In the genomic region with DNA sequence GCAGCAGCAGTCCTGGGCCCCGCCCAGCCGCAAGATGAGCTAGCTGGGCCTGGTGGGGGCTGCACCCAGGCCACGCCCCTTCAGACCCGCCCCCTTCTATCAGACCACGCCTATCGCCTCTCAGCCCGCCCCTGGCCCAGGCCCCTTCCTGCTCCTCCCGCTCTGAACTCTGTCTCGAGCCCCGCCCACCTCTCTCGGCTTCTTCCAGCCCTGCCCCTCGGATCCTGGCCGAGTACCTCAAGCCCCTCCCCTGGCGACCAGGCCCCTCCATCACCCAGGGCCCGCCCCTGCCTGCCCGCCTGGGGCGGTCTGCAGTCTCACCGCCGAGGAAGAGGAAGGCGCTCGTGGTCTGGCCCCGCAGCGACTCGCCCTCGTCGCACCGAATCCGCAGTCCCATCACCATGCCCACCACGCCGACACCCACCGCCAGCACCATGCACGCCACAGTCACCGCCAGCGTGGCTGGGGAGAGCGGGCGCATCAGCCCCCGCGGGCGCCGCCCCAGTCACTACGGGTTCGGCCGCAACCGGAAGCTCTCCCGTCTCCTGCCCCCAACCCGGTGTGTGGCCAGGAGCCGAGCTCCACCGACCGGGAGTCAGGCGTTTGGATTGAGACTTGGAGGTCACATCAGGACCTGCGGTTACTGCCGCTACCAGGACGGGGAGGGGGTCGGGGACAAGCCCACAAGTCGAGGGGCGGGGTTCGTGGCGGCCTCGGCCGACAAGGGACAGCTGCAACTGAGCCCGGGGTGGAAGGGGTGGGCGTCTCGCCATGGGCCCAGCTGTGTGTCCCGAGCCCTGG, we compare ENCODE assay signal across 2 cellular contexts.
TF ChIP-seq lines count a peak whose summit lies in the region.

No MANE protein-coding gene starts in this region.

TF ChIP-seq in HEK293, 187 proteins besides CTCF, POLR2A, EP300 and RAD21 (continued from another document and continues in another):
- TF ChIP-seq ZNF426 (tag by site-specific recombination; IDR thresholded peaks at IDR 0.05), result no peak
- peak; percentile 90 for TF ChIP-seq GLIS2 (tag by site-specific recombination; IDR thresholded peaks at IDR 0.05)
- TF ChIP-seq ZNF221 (tag by site-specific recombination; IDR thresholded peaks at IDR 0.05; ENCODE audit: borderline replicate concordance), result no peak
- TF ChIP-seq ZNF175 (tag by site-specific recombination; IDR thresholded peaks at IDR 0.05), result no peak
- TF ChIP-seq ZNF510 (tag by site-specific recombination; IDR thresholded peaks at IDR 0.05; ENCODE audit: insufficient replicate concordance), result no peak
- peak; percentile 72; the same call in 1 of the 2 replicates for TF ChIP-seq GLI4 (tag by site-specific recombination; IDR thresholded peaks at IDR 0.05)
- no peak for TF ChIP-seq ZNF354C (tag by site-specific recombination; IDR thresholded peaks at IDR 0.05; ENCODE audit: borderline replicate concordance, low read depth)
- no peak for TF ChIP-seq BCL11B (tag by site-specific recombination; IDR thresholded peaks at IDR 0.05; ENCODE audit: low read depth)
- TF ChIP-seq SP2 (tag by site-specific recombination; IDR thresholded peaks at IDR 0.05), result peak; percentile 97
- TF ChIP-seq, protein P1, sequence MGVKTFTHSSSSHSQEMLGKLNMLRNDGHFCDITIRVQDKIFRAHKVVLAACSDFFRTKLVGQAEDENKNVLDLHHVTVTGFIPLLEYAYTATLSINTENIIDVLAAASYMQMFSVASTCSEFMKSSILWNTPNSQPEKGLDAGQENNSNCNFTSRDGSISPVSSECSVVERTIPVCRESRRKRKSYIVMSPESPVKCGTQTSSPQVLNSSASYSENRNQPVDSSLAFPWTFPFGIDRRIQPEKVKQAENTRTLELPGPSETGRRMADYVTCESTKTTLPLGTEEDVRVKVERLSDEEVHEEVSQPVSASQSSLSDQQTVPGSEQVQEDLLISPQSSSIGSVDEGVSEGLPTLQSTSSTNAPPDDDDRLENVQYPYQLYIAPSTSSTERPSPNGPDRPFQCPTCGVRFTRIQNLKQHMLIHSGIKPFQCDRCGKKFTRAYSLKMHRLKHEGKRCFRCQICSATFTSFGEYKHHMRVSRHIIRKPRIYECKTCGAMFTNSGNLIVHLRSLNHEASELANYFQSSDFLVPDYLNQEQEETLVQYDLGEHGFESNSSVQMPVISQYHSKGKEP (tag by site-specific recombination; IDR thresholded peaks at IDR 0.05), result no peak
- TF ChIP-seq, protein P2, sequence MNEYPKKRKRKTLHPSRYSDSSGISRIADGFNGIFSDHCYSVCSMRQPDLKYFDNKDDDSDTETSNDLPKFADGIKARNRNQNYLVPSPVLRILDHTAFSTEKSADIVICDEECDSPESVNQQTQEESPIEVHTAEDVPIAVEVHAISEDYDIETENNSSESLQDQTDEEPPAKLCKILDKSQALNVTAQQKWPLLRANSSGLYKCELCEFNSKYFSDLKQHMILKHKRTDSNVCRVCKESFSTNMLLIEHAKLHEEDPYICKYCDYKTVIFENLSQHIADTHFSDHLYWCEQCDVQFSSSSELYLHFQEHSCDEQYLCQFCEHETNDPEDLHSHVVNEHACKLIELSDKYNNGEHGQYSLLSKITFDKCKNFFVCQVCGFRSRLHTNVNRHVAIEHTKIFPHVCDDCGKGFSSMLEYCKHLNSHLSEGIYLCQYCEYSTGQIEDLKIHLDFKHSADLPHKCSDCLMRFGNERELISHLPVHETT (tag by site-specific recombination; IDR thresholded peaks at IDR 0.05), result no peak
- TF ChIP-seq HOXA7 (CRISPR knock-in tag; IDR thresholded peaks at IDR 0.05; ENCODE audit: borderline replicate concordance), result no peak
- no peak for TF ChIP-seq ZNF558 (tag by site-specific recombination; IDR thresholded peaks at IDR 0.05)
- no peak for TF ChIP-seq ZNF555 (tag by site-specific recombination; conservative IDR thresholded peaks at IDR 0.05)
- no peak for TF ChIP-seq ZNF707 (tag by site-specific recombination; IDR thresholded peaks at IDR 0.05)
- no peak for TF ChIP-seq ZNF248 (tag by site-specific recombination; IDR thresholded peaks at IDR 0.05)
- no peak for TF ChIP-seq REPIN1 (tag by site-specific recombination; IDR thresholded peaks at IDR 0.05; ENCODE audit: low read depth)
- no peak for TF ChIP-seq ZNF560 (tag by site-specific recombination; IDR thresholded peaks at IDR 0.05; ENCODE audit: borderline replicate concordance)
- TF ChIP-seq, protein P3, sequence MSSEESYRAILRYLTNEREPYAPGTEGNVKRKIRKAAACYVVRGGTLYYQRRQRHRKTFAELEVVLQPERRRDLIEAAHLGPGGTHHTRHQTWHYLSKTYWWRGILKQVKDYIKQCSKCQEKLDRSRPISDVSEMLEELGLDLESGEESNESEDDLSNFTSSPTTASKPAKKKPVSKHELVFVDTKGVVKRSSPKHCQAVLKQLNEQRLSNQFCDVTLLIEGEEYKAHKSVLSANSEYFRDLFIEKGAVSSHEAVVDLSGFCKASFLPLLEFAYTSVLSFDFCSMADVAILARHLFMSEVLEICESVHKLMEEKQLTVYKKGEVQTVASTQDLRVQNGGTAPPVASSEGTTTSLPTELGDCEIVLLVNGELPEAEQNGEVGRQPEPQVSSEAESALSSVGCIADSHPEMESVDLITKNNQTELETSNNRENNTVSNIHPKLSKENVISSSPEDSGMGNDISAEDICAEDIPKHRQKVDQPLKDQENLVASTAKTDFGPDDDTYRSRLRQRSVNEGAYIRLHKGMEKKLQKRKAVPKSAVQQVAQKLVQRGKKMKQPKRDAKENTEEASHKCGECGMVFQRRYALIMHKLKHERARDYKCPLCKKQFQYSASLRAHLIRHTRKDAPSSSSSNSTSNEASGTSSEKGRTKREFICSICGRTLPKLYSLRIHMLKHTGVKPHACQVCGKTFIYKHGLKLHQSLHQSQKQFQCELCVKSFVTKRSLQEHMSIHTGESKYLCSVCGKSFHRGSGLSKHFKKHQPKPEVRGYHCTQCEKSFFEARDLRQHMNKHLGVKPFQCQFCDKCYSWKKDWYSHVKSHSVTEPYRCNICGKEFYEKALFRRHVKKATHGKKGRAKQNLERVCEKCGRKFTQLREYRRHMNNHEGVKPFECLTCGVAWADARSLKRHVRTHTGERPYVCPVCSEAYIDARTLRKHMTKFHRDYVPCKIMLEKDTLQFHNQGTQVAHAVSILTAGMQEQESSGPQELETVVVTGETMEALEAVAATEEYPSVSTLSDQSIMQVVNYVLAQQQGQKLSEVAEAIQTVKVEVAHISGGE (tag by site-specific recombination; conservative IDR thresholded peaks at IDR 0.05; ENCODE audit: low read depth), result peak; percentile 57
- TF ChIP-seq, protein P4, sequence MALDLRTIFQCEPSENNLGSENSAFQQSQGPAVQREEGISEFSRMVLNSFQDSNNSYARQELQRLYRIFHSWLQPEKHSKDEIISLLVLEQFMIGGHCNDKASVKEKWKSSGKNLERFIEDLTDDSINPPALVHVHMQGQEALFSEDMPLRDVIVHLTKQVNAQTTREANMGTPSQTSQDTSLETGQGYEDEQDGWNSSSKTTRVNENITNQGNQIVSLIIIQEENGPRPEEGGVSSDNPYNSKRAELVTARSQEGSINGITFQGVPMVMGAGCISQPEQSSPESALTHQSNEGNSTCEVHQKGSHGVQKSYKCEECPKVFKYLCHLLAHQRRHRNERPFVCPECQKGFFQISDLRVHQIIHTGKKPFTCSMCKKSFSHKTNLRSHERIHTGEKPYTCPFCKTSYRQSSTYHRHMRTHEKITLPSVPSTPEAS (tag by site-specific recombination; IDR thresholded peaks at IDR 0.05), result no peak
- peak; percentile 61; the same call in 1 of the 2 replicates for TF ChIP-seq ZFP37 (tag by site-specific recombination; IDR thresholded peaks at IDR 0.05)
- TF ChIP-seq ZXDB (tag by site-specific recombination; IDR thresholded peaks at IDR 0.05), result peak; percentile 98

TF ChIP-seq in K562, 482 proteins besides CTCF, POLR2A, EP300 and RAD21 (continued from another document and continues in another):
- TF ChIP-seq, protein P5, sequence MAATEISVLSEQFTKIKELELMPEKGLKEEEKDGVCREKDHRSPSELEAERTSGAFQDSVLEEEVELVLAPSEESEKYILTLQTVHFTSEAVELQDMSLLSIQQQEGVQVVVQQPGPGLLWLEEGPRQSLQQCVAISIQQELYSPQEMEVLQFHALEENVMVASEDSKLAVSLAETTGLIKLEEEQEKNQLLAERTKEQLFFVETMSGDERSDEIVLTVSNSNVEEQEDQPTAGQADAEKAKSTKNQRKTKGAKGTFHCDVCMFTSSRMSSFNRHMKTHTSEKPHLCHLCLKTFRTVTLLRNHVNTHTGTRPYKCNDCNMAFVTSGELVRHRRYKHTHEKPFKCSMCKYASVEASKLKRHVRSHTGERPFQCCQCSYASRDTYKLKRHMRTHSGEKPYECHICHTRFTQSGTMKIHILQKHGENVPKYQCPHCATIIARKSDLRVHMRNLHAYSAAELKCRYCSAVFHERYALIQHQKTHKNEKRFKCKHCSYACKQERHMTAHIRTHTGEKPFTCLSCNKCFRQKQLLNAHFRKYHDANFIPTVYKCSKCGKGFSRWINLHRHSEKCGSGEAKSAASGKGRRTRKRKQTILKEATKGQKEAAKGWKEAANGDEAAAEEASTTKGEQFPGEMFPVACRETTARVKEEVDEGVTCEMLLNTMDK (IDR thresholded peaks at IDR 0.05; ENCODE audit: borderline replicate concordance, insufficient read depth, low read depth, low read length, poor library complexity, severe bottlenecking), result no peak
- TF ChIP-seq KLF10 (CRISPR knock-in tag; IDR thresholded peaks at IDR 0.05) (no peak), ZNF197 (CRISPR knock-in tag; IDR thresholded peaks at IDR 0.05; ENCODE audit: low read depth) (no peak), ZNF263 (CRISPR knock-in tag; IDR thresholded peaks at IDR 0.05; ENCODE audit: borderline replicate concordance) (0 out of 2 replicates have a peak, but pooled peaks have one; percentile 13), GATA2 (CRISPR knock-in tag; IDR thresholded peaks at IDR 0.05) (no peak), SRSF3 (IDR thresholded peaks at IDR 0.05; ENCODE audit: insufficient read depth, low read length) (no peak), TBP (optimal IDR thresholded peaks at IDR 0.05; ENCODE audit: low read depth, low read length) (peak; percentile 45), BACH1 (tag; IDR thresholded peaks at IDR 0.05) (no peak), PYGO2 (tag; IDR thresholded peaks at IDR 0.05) (no peak), FOXK2 (conservative IDR thresholded peaks at IDR 0.05 in 1 of 2, IDR thresholded peaks at IDR 0.05 in 1 of 2; ENCODE audit: low read depth in 2 of 2) (no peak), NCOA6 (IDR thresholded peaks at IDR 0.05) (no peak), FOS (IDR thresholded peaks at IDR 0.05; ENCODE audit: extremely low read depth, insufficient read length) (no peak), SMAD2 (IDR thresholded peaks at IDR 0.05; ENCODE audit: low read depth, low read length) (no peak), ILK (tag; IDR thresholded peaks at IDR 0.05; ENCODE audit: borderline replicate concordance, low read depth) (no peak), MEF2D (tag; conservative IDR thresholded peaks at IDR 0.05; ENCODE audit: low read depth) (no peak), JUN (IDR thresholded peaks at IDR 0.05; ENCODE audit: borderline replicate concordance, low read depth, low read length) (no peak), JUN (CRISPR knock-in tag; IDR thresholded peaks at IDR 0.05; ENCODE audit: borderline replicate concordance) (no peak; the same call in 1 of the 2 replicates)
- TF ChIP-seq, protein P6, sequence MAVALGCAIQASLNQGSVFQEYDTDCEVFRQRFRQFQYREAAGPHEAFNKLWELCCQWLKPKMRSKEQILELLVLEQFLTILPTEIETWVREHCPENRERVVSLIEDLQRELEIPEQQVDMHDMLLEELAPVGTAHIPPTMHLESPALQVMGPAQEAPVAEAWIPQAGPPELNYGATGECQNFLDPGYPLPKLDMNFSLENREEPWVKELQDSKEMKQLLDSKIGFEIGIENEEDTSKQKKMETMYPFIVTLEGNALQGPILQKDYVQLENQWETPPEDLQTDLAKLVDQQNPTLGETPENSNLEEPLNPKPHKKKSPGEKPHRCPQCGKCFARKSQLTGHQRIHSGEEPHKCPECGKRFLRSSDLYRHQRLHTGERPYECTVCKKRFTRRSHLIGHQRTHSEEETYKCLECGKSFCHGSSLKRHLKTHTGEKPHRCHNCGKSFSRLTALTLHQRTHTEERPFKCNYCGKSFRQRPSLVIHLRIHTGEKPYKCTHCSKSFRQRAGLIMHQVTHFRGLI (CRISPR knock-in tag; IDR thresholded peaks at IDR 0.05), result no peak
- TF ChIP-seq, protein P7, sequence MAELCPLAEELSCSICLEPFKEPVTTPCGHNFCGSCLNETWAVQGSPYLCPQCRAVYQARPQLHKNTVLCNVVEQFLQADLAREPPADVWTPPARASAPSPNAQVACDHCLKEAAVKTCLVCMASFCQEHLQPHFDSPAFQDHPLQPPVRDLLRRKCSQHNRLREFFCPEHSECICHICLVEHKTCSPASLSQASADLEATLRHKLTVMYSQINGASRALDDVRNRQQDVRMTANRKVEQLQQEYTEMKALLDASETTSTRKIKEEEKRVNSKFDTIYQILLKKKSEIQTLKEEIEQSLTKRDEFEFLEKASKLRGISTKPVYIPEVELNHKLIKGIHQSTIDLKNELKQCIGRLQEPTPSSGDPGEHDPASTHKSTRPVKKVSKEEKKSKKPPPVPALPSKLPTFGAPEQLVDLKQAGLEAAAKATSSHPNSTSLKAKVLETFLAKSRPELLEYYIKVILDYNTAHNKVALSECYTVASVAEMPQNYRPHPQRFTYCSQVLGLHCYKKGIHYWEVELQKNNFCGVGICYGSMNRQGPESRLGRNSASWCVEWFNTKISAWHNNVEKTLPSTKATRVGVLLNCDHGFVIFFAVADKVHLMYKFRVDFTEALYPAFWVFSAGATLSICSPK (IDR thresholded peaks at IDR 0.05; ENCODE audit: borderline replicate concordance), result no peak
- TF ChIP-seq, protein P8, sequence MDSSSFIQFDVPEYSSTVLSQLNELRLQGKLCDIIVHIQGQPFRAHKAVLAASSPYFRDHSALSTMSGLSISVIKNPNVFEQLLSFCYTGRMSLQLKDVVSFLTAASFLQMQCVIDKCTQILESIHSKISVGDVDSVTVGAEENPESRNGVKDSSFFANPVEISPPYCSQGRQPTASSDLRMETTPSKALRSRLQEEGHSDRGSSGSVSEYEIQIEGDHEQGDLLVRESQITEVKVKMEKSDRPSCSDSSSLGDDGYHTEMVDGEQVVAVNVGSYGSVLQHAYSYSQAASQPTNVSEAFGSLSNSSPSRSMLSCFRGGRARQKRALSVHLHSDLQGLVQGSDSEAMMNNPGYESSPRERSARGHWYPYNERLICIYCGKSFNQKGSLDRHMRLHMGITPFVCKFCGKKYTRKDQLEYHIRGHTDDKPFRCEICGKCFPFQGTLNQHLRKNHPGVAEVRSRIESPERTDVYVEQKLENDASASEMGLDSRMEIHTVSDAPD (CRISPR knock-in tag; IDR thresholded peaks at IDR 0.05), result no peak
- TF ChIP-seq, protein P9, sequence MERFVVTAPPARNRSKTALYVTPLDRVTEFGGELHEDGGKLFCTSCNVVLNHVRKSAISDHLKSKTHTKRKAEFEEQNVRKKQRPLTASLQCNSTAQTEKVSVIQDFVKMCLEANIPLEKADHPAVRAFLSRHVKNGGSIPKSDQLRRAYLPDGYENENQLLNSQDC (CRISPR knock-in tag; IDR thresholded peaks at IDR 0.05), result no peak
- TF ChIP-seq, protein P10, sequence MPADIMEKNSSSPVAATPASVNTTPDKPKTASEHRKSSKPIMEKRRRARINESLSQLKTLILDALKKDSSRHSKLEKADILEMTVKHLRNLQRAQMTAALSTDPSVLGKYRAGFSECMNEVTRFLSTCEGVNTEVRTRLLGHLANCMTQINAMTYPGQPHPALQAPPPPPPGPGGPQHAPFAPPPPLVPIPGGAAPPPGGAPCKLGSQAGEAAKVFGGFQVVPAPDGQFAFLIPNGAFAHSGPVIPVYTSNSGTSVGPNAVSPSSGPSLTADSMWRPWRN (IDR thresholded peaks at IDR 0.05; ENCODE audit: low read depth), result no peak
- TF ChIP-seq, protein P2 (CRISPR knock-in tag; conservative IDR thresholded peaks at IDR 0.05 in 1 of 2, IDR thresholded peaks at IDR 0.05 in 1 of 2), result peak in 1 of 2 experiments; percentile 73; a peak in 2 of 4 replicates
